In the genomic region with DNA sequence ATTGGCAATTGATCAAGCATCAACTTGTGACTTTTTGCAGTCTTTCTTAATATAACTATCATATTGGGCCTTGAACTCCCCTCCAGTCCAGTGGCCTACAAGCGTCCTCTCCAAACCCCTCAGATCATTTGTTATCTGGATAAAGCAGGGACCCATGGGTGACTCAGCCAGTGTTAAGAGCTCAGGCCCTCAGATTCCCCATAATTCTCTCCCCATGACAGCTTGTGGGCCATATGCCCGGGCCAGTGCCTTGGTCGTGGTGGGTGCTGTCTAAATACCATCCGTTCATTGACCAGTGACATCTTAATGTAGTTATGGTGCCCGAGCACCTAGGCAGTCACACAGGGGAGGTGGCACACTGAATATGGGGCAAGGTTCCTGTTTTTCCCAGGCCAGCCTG, we compare ENCODE assay signal across 1 cellular context.
TF ChIP-seq lines count a peak whose summit lies in the region.

No MANE protein-coding gene starts in this region.

TF ChIP-seq in K562, 482 proteins besides CTCF, POLR2A, EP300 and RAD21 (continued from another document):
- TF ChIP-seq, protein P1, sequence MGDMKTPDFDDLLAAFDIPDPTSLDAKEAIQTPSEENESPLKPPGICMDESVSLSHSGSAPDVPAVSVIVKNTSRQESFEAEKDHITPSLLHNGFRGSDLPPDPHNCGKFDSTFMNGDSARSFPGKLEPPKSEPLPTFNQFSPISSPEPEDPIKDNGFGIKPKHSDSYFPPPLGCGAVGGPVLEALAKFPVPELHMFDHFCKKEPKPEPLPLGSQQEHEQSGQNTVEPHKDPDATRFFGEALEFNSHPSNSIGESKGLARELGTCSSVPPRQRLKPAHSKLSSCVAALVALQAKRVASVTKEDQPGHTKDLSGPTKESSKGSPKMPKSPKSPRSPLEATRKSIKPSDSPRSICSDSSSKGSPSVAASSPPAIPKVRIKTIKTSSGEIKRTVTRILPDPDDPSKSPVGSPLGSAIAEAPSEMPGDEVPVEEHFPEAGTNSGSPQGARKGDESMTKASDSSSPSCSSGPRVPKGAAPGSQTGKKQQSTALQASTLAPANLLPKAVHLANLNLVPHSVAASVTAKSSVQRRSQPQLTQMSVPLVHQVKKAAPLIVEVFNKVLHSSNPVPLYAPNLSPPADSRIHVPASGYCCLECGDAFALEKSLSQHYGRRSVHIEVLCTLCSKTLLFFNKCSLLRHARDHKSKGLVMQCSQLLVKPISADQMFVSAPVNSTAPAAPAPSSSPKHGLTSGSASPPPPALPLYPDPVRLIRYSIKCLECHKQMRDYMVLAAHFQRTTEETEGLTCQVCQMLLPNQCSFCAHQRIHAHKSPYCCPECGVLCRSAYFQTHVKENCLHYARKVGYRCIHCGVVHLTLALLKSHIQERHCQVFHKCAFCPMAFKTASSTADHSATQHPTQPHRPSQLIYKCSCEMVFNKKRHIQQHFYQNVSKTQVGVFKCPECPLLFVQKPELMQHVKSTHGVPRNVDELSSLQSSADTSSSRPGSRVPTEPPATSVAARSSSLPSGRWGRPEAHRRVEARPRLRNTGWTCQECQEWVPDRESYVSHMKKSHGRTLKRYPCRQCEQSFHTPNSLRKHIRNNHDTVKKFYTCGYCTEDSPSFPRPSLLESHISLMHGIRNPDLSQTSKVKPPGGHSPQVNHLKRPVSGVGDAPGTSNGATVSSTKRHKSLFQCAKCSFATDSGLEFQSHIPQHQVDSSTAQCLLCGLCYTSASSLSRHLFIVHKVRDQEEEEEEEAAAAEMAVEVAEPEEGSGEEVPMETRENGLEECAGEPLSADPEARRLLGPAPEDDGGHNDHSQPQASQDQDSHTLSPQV (IDR thresholded peaks at IDR 0.05), result peak; percentile 31; the same call in 1 of the 2 replicates
- TF ChIP-seq, protein P2, sequence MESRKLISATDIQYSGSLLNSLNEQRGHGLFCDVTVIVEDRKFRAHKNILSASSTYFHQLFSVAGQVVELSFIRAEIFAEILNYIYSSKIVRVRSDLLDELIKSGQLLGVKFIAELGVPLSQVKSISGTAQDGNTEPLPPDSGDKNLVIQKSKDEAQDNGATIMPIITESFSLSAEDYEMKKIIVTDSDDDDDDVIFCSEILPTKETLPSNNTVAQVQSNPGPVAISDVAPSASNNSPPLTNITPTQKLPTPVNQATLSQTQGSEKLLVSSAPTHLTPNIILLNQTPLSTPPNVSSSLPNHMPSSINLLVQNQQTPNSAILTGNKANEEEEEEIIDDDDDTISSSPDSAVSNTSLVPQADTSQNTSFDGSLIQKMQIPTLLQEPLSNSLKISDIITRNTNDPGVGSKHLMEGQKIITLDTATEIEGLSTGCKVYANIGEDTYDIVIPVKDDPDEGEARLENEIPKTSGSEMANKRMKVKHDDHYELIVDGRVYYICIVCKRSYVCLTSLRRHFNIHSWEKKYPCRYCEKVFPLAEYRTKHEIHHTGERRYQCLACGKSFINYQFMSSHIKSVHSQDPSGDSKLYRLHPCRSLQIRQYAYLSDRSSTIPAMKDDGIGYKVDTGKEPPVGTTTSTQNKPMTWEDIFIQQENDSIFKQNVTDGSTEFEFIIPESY (CRISPR knock-in tag; IDR thresholded peaks at IDR 0.05), result 0 out of 2 replicates have a peak, but pooled peaks have one; percentile 10
- no peak for TF ChIP-seq KLF6 (CRISPR knock-in tag; IDR thresholded peaks at IDR 0.05; ENCODE audit: borderline replicate concordance)
- TF ChIP-seq MEF2A (IDR thresholded peaks at IDR 0.05; ENCODE audit: control insufficient read depth, low read depth, low read length), result no peak
- no peak for TF ChIP-seq PCBP1 (IDR thresholded peaks at IDR 0.05; ENCODE audit: low read depth, low read length, poor library complexity, severe bottlenecking)
- no peak for TF ChIP-seq RBM39 (optimal IDR thresholded peaks at IDR 0.05; ENCODE audit: low read depth, low read length)
- TF ChIP-seq ZNF79 (CRISPR knock-in tag; IDR thresholded peaks at IDR 0.05; ENCODE audit: low read depth), result no peak
- no peak for TF ChIP-seq ZNF586 (CRISPR knock-in tag; conservative IDR thresholded peaks at IDR 0.05)
- peak; percentile 69 for TF ChIP-seq FOS (IDR thresholded peaks at IDR 0.05; ENCODE audit: extremely low read depth, insufficient read length)
- 0 out of 2 replicates have a peak, but pooled peaks have one; percentile 17 for TF ChIP-seq ETV1 (tag; conservative IDR thresholded peaks at IDR 0.05; ENCODE audit: low read depth)
- no peak for TF ChIP-seq RBFOX2 (IDR thresholded peaks at IDR 0.05; ENCODE audit: low read depth, low read length)
- no peak for TF ChIP-seq ZNF124 (CRISPR knock-in tag; IDR thresholded peaks at IDR 0.05)
- no peak for TF ChIP-seq SIX5 (IDR thresholded peaks at IDR 0.05; ENCODE audit: borderline replicate concordance in 1 of 2, insufficient read depth in 1 of 2, low read depth in 1 of 2, low read length in 2 of 2)
- no peak for TF ChIP-seq ZNF134 (CRISPR knock-in tag; conservative IDR thresholded peaks at IDR 0.05)
- TF ChIP-seq, protein P3, sequence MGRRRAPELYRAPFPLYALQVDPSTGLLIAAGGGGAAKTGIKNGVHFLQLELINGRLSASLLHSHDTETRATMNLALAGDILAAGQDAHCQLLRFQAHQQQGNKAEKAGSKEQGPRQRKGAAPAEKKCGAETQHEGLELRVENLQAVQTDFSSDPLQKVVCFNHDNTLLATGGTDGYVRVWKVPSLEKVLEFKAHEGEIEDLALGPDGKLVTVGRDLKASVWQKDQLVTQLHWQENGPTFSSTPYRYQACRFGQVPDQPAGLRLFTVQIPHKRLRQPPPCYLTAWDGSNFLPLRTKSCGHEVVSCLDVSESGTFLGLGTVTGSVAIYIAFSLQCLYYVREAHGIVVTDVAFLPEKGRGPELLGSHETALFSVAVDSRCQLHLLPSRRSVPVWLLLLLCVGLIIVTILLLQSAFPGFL (CRISPR knock-in tag; IDR thresholded peaks at IDR 0.05), result no peak
- TF ChIP-seq, protein P4, sequence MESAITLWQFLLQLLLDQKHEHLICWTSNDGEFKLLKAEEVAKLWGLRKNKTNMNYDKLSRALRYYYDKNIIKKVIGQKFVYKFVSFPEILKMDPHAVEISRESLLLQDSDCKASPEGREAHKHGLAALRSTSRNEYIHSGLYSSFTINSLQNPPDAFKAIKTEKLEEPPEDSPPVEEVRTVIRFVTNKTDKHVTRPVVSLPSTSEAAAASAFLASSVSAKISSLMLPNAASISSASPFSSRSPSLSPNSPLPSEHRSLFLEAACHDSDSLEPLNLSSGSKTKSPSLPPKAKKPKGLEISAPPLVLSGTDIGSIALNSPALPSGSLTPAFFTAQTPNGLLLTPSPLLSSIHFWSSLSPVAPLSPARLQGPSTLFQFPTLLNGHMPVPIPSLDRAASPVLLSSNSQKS (CRISPR knock-in tag; IDR thresholded peaks at IDR 0.05), result no peak
- TF ChIP-seq CBX5 (IDR thresholded peaks at IDR 0.05; ENCODE audit: borderline replicate concordance, low read depth), result no peak
- TF ChIP-seq FOXA3 (CRISPR knock-in tag; conservative IDR thresholded peaks at IDR 0.05 in 1 of 2, IDR thresholded peaks at IDR 0.05 in 1 of 2), result no peak
- TF ChIP-seq KDM2B (CRISPR knock-in tag; IDR thresholded peaks at IDR 0.05), result no peak
- TF ChIP-seq, protein P5, sequence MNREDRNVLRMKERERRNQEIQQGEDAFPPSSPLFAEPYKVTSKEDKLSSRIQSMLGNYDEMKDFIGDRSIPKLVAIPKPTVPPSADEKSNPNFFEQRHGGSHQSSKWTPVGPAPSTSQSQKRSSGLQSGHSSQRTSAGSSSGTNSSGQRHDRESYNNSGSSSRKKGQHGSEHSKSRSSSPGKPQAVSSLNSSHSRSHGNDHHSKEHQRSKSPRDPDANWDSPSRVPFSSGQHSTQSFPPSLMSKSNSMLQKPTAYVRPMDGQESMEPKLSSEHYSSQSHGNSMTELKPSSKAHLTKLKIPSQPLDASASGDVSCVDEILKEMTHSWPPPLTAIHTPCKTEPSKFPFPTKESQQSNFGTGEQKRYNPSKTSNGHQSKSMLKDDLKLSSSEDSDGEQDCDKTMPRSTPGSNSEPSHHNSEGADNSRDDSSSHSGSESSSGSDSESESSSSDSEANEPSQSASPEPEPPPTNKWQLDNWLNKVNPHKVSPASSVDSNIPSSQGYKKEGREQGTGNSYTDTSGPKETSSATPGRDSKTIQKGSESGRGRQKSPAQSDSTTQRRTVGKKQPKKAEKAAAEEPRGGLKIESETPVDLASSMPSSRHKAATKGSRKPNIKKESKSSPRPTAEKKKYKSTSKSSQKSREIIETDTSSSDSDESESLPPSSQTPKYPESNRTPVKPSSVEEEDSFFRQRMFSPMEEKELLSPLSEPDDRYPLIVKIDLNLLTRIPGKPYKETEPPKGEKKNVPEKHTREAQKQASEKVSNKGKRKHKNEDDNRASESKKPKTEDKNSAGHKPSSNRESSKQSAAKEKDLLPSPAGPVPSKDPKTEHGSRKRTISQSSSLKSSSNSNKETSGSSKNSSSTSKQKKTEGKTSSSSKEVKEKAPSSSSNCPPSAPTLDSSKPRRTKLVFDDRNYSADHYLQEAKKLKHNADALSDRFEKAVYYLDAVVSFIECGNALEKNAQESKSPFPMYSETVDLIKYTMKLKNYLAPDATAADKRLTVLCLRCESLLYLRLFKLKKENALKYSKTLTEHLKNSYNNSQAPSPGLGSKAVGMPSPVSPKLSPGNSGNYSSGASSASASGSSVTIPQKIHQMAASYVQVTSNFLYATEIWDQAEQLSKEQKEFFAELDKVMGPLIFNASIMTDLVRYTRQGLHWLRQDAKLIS (CRISPR knock-in tag; IDR thresholded peaks at IDR 0.05), result no peak
- peak; percentile 40; the same call in 1 of the 2 replicates for TF ChIP-seq ZNF316 (IDR thresholded peaks at IDR 0.05)
- peak; percentile 80 for TF ChIP-seq MTA2 (IDR thresholded peaks at IDR 0.05; ENCODE audit: low read depth)
- no peak for TF ChIP-seq ZNF324 (CRISPR knock-in tag; IDR thresholded peaks at IDR 0.05)
- TF ChIP-seq, protein P6, sequence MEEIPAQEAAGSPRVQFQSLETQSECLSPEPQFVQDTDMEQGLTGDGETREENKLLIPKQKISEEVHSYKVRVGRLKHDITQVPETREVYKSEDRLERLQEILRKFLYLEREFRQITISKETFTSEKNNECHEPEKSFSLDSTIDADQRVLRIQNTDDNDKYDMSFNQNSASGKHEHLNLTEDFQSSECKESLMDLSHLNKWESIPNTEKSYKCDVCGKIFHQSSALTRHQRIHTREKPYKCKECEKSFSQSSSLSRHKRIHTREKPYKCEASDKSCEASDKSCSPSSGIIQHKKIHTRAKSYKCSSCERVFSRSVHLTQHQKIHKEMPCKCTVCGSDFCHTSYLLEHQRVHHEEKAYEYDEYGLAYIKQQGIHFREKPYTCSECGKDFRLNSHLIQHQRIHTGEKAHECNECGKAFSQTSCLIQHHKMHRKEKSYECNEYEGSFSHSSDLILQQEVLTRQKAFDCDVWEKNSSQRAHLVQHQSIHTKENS (CRISPR knock-in tag; IDR thresholded peaks at IDR 0.05), result no peak
- TF ChIP-seq POLR2H (tag; IDR thresholded peaks at IDR 0.05; ENCODE audit: low read depth), result no peak
- TF ChIP-seq L3MBTL2 (IDR thresholded peaks at IDR 0.05), result no peak; the same call in 1 of the 2 replicates
